In genomic region chr10:103277713-103278299, GRCh38 we compare ENCODE assay signal across 12 cellular contexts. TPM values are rescaled to one million over a fixed set of nuclear protein-coding genes. Genes with fewer than 3 reads are reported as not detected.
DNase-seq lines count a peak whose midpoint lies in the region; ATAC-seq, FAIRE-seq and TF ChIP-seq lines count a peak whose summit lies in the region.
"Had no signal": no experiment of that assay in that cellular context is flagged by ENCODE, and none has a peak within 500 bp of the region (broad histone marks: within the 10 kb centered on the region; RNA-seq: fewer than 3 reads in every experiment).

No MANE protein-coding gene starts in this region.

- peaks cover 4% of the 10 kb centered on the region for H3K9me3 Mint-ChIP-seq in endothelial cell (ENCODE audit: unreplicated experiment)

- POLR2A ChIA-PET in A673 (lab: Charles Lee; ENCODE audit: low non-redundant PET) = interaction anchor here (0.6 kb wide), 1 partner anchor 265 kb away, joined by 4 read pairs; no protein-coding TSS in a partner anchor
- POLR2A ChIA-PET in GM12878 (lab: Charles Lee) = no interaction called here
- POLR2A ChIA-PET in HEK293T (lab: Yijun Ruan, JAX) = interaction anchor here (0.6 to 1.7 kb wide), 2 partner anchors 29 to 37 kb away, joined by 3 read pairs; no protein-coding TSS in a partner anchor

- no peak overlapping the region for H3K9ac ChIP-seq in GM12878 (ENCODE audit: control insufficient read depth, insufficient read depth, low read length)
- H3K9ac ChIP-seq in mesenchymal stem cell (ENCODE audit: low read length) = no peak overlapping the region
- no peak overlapping the region for H3K9ac ChIP-seq in kidney (ENCODE audit: low read length in 2 of 2)

- no peak for DNase-seq in A673 (ENCODE audit: low spot score)
- DNase-seq in GM12878 (ENCODE audit: low read depth, low spot score) = no peak
- DNase-seq in mesenchymal stem cell = no peak
- no peak for DNase-seq in endothelial cell (ENCODE audit: low spot score)
- no peak for DNase-seq in HEK293T (ENCODE audit: extremely low spot score)
- no peak for DNase-seq in kidney
- DNase-seq: hippocampal formation had no signal

- H3K27me3 Mint-ChIP-seq in endothelial cell (ENCODE audit: unreplicated experiment) = peaks cover 16% of the 10 kb centered on the region

- no peak overlapping the region for H3K18ac ChIP-seq in mesenchymal stem cell (ENCODE audit: low read depth in 1 of 2, low read length in 2 of 2)

- H2AK5ac ChIP-seq in mesenchymal stem cell (ENCODE audit: low read length, severe bottlenecking) = no peak overlapping the region

- H3K4me2 ChIP-seq in DOHH2 (ENCODE audit: low read length) (peak overlapping the region; percentile 85), GM12878 (ENCODE audit: control insufficient read depth, insufficient read depth) (peak overlapping the region; percentile 54; the same call in 1 of the 2 replicates), mesenchymal stem cell (ENCODE audit: low read length, poor library complexity, severe bottlenecking) (peak overlapping the region; percentile 91)

- no peak overlapping the region for H2BK5ac ChIP-seq in mesenchymal stem cell (ENCODE audit: low read depth, low read length, poor library complexity, severe bottlenecking)

- H2BK12ac ChIP-seq in mesenchymal stem cell (ENCODE audit: low read length in 2 of 2) = no peak overlapping the region

- H3K4me3 ChIP-seq in A673 (ENCODE audit: low read depth, low read length, poor library complexity, severe bottlenecking) (peak overlapping the region; percentile 57), DOHH2 (ENCODE audit: low read length) (peak overlapping the region; percentile 76), GM12878 (peak overlapping the region; percentile 41; the same call in 1 of the 2 replicates), mesenchymal stem cell (ENCODE audit: insufficient read depth in 1 of 2, low read depth in 1 of 2, low read length in 2 of 2) (peak overlapping the region; percentile 57 to 77), kidney (ENCODE audit: low read length in 2 of 2) (no peak overlapping the region)

- SMC1A ChIA-PET in GM12878 (lab: Charles Lee; ENCODE audit: uncharacterized antibody, unreplicated experiment) = no interaction called here

- H4K91ac ChIP-seq in mesenchymal stem cell (ENCODE audit: low read length) = peak overlapping the region; percentile 28

- H2AFZ ChIP-seq in GM12878 (ENCODE audit: control insufficient read depth, low read depth, low read length) (0 out of 2 replicates have a peak overlapping the region, but pooled peaks have one; percentile 12), mesenchymal stem cell (ENCODE audit: low read depth, low read length) (peak overlapping the region; percentile 55)

- H3K36me3 ChIP-seq in A673 (ENCODE audit: insufficient read depth, low read length, poor library complexity, severe bottlenecking) (no peaks in the 10 kb centered on the region), DOHH2 (ENCODE audit: control insufficient read depth, low read length) (no peaks in the 10 kb centered on the region; the same call in 1 of the 2 replicates), GM12878 (ENCODE audit: control insufficient read depth in 2 of 2, insufficient read depth in 2 of 2, low read length in 1 of 2) (no peaks in the 10 kb centered on the region), mesenchymal stem cell (ENCODE audit: control insufficient read depth in 1 of 2, insufficient read depth in 2 of 2, low read depth in 1 of 2, low read length in 2 of 2) (peaks cover 3% of the 10 kb centered on the region in 2 experiments), kidney (ENCODE audit: control insufficient read depth in 1 of 2, insufficient read depth in 2 of 2, low read length in 2 of 2) (no peaks in the 10 kb centered on the region)

- H3K4me1 Mint-ChIP-seq in endothelial cell (ENCODE audit: unreplicated experiment) = peaks cover 10% of the 10 kb centered on the region

- FAIRE-seq in GM12878 (lab: Jason Lieb, UNC) (no peak), kidney (lab: Jason Lieb, UNC) (no peak)
- FAIRE-seq: G401.6 had no signal

- in situ Hi-C loops in GM12878 (cut with MboI) = no loop called here

- H4K20me1 ChIP-seq in DOHH2 (ENCODE audit: control insufficient read depth, insufficient read depth, low read depth, low read length) (peaks cover 3% of the 10 kb centered on the region; the same call in 1 of the 2 replicates), GM12878 (ENCODE audit: control insufficient read depth, insufficient read depth) (peaks cover 3% of the 10 kb centered on the region; the same call in 1 of the 2 replicates)

- H3K27me3 ChIP-seq in A673 (replicated peaks; ENCODE audit: insufficient read depth, low read depth, low read length, poor library complexity) (peaks cover 18% of the 10 kb centered on the region), DOHH2 (ENCODE audit: control insufficient read depth, low read length) (peaks cover 10% of the 10 kb centered on the region), GM12878 (replicated peaks in 1 of 2; ENCODE audit: control insufficient read depth in 2 of 2, insufficient read depth in 2 of 2, low read length in 1 of 2) (peaks cover 0 to 6% of the 10 kb centered on the region in 2 experiments), mesenchymal stem cell (ENCODE audit: control insufficient read depth in 1 of 2, insufficient read depth in 1 of 2, low read length in 2 of 2) (peaks cover 61 to 72% of the 10 kb centered on the region in 2 experiments)

- H3K27ac ChIP-seq in A673 (ENCODE audit: low read depth, low read length, poor library complexity, severe bottlenecking) (no peak overlapping the region), DOHH2 (ENCODE audit: low read depth, low read length) (no peak overlapping the region), GM12878 (ENCODE audit: control insufficient read depth, insufficient read depth) (no peak overlapping the region), mesenchymal stem cell (ENCODE audit: low read length, poor library complexity, severe bottlenecking) (no peak overlapping the region), kidney (ENCODE audit: low read depth in 2 of 2, low read length in 2 of 2) (no peak overlapping the region)

- H3K4me3 Mint-ChIP-seq in endothelial cell (ENCODE audit: unreplicated experiment) = no peak overlapping the region

- H3K9me3 ChIP-seq in A673 (ENCODE audit: low read depth, low read length, poor library complexity, severe bottlenecking) (no peaks in the 10 kb centered on the region), DOHH2 (ENCODE audit: control insufficient read depth, insufficient read depth, low read length) (no peaks in the 10 kb centered on the region), GM12878 (replicated peaks; ENCODE audit: control insufficient read depth, insufficient read depth, low read length) (no peaks in the 10 kb centered on the region; the same call in 2 of the 3 replicates), mesenchymal stem cell (ENCODE audit: control insufficient read depth, low read length) (no peaks in the 10 kb centered on the region), kidney (ENCODE audit: control insufficient read depth in 1 of 2, low read length in 2 of 2) (no peaks in the 10 kb centered on the region)

- no peaks in the 10 kb centered on the region for H3F3A ChIP-seq in DOHH2 (ENCODE audit: control insufficient read depth, insufficient read depth)

- peaks cover 6% of the 10 kb centered on the region for H3K36me3 Mint-ChIP-seq in endothelial cell (ENCODE audit: low read depth, unreplicated experiment)

- H3K4me1 ChIP-seq in A673 (ENCODE audit: insufficient read depth, low read length, poor library complexity, severe bottlenecking) = peaks cover 20% of the 10 kb centered on the region
- peaks cover 22% of the 10 kb centered on the region for H3K4me1 ChIP-seq in DOHH2 (ENCODE audit: control insufficient read depth, low read length)
- no peaks in the 10 kb centered on the region; the same call in 1 of the 2 replicates for H3K4me1 ChIP-seq in GM12878 (ENCODE audit: control insufficient read depth, insufficient read depth, low read length)
- peaks cover 23% of the 10 kb centered on the region for H3K4me1 ChIP-seq in mesenchymal stem cell (ENCODE audit: control insufficient read depth, insufficient read depth, low read depth, low read length)
- peaks cover 0 to 8% of the 10 kb centered on the region in 2 donors for H3K4me1 ChIP-seq in kidney (ENCODE audit: control insufficient read depth in 1 of 2, insufficient read depth in 1 of 2, low read depth in 1 of 2, low read length in 2 of 2)

- CTCF ChIA-PET in A673 (lab: Charles Lee) = interaction anchor here (1.3 kb wide), 1 partner anchor 360 kb away, joined by 4 read pairs; the partner anchor contains the start of gene CNNM2
- CTCF ChIA-PET in GM12878 (lab: Yijun Ruan, JAX) = no interaction called here
- CTCF ChIA-PET in HEK293T (lab: Yijun Ruan, JAX) = no interaction called here

- no peak overlapping the region for H2BK120ac ChIP-seq in mesenchymal stem cell (ENCODE audit: low read depth, low read length)

- H3K4ac ChIP-seq in mesenchymal stem cell (ENCODE audit: low read depth in 1 of 2, low read length in 2 of 2) = no peak overlapping the region

- no peak for TF ChIP-seq EP300 in GM12878 (IDR thresholded peaks at IDR 0.05; ENCODE audit: borderline replicate concordance in 1 of 2, control insufficient read depth in 1 of 2, low read depth in 2 of 2, low read length in 2 of 2)

- H3K79me2 ChIP-seq in DOHH2 (ENCODE audit: control insufficient read depth, low read length) (peaks cover 6% of the 10 kb centered on the region; the same call in 1 of the 2 replicates), GM12878 (ENCODE audit: control insufficient read depth, insufficient read depth, low read length) (no peaks in the 10 kb centered on the region)

- H3K23ac ChIP-seq in mesenchymal stem cell (ENCODE audit: low read length in 2 of 2) = peak overlapping the region in 1 of 2 experiments; percentile 70

- BruUV-seq in A673 (replicated peaks; lab: Mats Ljungman, UMichigan) (no TSS peak), GM12878 (replicated peaks; lab: Mats Ljungman, UMichigan) (no TSS peak)

- peak overlapping the region; percentile 14 for H2BK15ac ChIP-seq in mesenchymal stem cell (ENCODE audit: low read depth, poor library complexity, severe bottlenecking)

- no peak for TF ChIP-seq RAD21 in GM12878 (IDR thresholded peaks at IDR 0.05; ENCODE audit: insufficient read depth, low read depth, low read length)

- RAD21 ChIA-PET in GM12878 (lab: Charles Lee; ENCODE audit: unreplicated experiment) = no interaction called here

- no peak for ATAC-seq in GM12878
- ATAC-seq in HG02884 (IDR thresholded peaks at IDR 0.05; ENCODE audit: unreplicated experiment) = no peak

- intact Hi-C loops in A673 (cut with micrococcal nuclease; ENCODE audit: unreplicated experiment) (no loop called here), GM12878 (cut with micrococcal nuclease; ENCODE audit: unreplicated experiment) (no loop called here), kidney (cut with DNase I) (no loop called here)

- no peak overlapping the region for H3K27ac Mint-ChIP-seq in endothelial cell (ENCODE audit: unreplicated experiment)

- H3K14ac ChIP-seq in mesenchymal stem cell (ENCODE audit: low read length in 2 of 2) = no peak overlapping the region

- no peaks in the 10 kb centered on the region for H3K79me1 ChIP-seq in mesenchymal stem cell (replicated peaks; ENCODE audit: low read length, poor library complexity, severe bottlenecking)

- no peak for TF ChIP-seq POLR2A in GM12878 (IDR thresholded peaks at IDR 0.05; ENCODE audit: low read depth, low read length)

- no peaks in the 10 kb centered on the region for H3K9me2 ChIP-seq in DOHH2 (replicated peaks; ENCODE audit: control insufficient read depth, low read length)

- WGBS in GM12878 (ENCODE audit: insufficient coverage, insufficient replicate concordance, low lambda C conversion rate, missing lambda C conversion rate) = 55% methylated on average over 45 of the region's 68 CpGs
- WGBS in mesenchymal stem cell = 6% methylated on average over 65 of the region's 68 CpGs

- no peak for TF ChIP-seq CTCF in A673 (conservative IDR thresholded peaks at IDR 0.05; ENCODE audit: low read depth, low read length)
- no peak for TF ChIP-seq CTCF in DOHH2 (IDR thresholded peaks at IDR 0.05; ENCODE audit: low read depth, low read length, poor library complexity, severe bottlenecking)
- no peak for TF ChIP-seq CTCF in GM12878 (IDR thresholded peaks at IDR 0.05 in 2 of 3, conservative IDR thresholded peaks at IDR 0.05 in 1 of 3; ENCODE audit: control insufficient read depth in 2 of 3, extremely low read depth in 1 of 3, insufficient read depth in 1 of 3, low read depth in 3 of 3, low read length in 3 of 3)
- TF ChIP-seq CTCF in endothelial cell (IDR thresholded peaks at IDR 0.05; ENCODE audit: unreplicated experiment) = no peak
- TF ChIP-seq CTCF in kidney (IDR thresholded peaks at IDR 0.05; ENCODE audit: borderline replicate concordance, extremely low read depth, insufficient read depth) = no peak

- H4K8ac ChIP-seq in mesenchymal stem cell (ENCODE audit: low read length) = no peak overlapping the region

RNA-seq across cellular contexts. Expression of gene INA, which starts 0.9 kb away (rescaled TPM):
- 14.1 and 16.2 TPM in 2 replicates for total RNA-seq in A673 (2021)
- not detected in 2 replicates for total RNA-seq in GM12878 (2013; cell fraction: nucleolus; rRNA removed)
- not detected in 2 replicates for total RNA-seq in GM12878 (2014; rRNA removed)
- total RNA-seq in GM12878 (2014; rRNA removed; fragmentation: Illumina TruSeq; extraction: Trizol) = not detected in 2 replicates
- total RNA-seq in GM12878 (2021) = 0.05 TPM in 1 of 2 replicates, not detected in the other
- 0.21 TPM for polyA plus RNA-seq in GM12878 (2011; ENCODE audit: low read depth)
- polyA plus RNA-seq in GM12878 (2011; rRNA removed) = not detected in 2 replicates
- polyA plus RNA-seq in GM12878 (2011; cell fraction: cytosol; rRNA removed) = not detected in 2 replicates
- not detected in 2 replicates for polyA plus RNA-seq in GM12878 (2011; cell fraction: nucleus; rRNA removed)
- polyA plus RNA-seq in GM12878 (2012) = 0.19 and 0.31 TPM in 2 replicates
- polyA plus RNA-seq in GM12878 (2014; fragmentation: Illumina TruSeq; extraction: Trizol) = not detected in 2 replicates
- polyA plus RNA-seq in GM12878 (2014; fragmentation: Nextera tagmentation; extraction: Ambion mirVana) = not detected
- 0.03 TPM in 1 of 2 replicates, not detected in the other for polyA plus RNA-seq in GM12878 (2014; rRNA removed)
- polyA plus RNA-seq in GM12878 (2016; fragmentation: Nextera tagmentation; extraction: Ambion mirVana) = under 1 TPM; 0.14 to 0.23 TPM
- polyA minus RNA-seq in GM12878 (2011; rRNA and poly(A)+ RNA removed) = not detected in 2 replicates
- polyA minus RNA-seq in GM12878 (2011; cell fraction: cytosol; rRNA and poly(A)+ RNA removed) = not detected in 2 replicates
- polyA minus RNA-seq in GM12878 (2011; cell fraction: nucleus; rRNA and poly(A)+ RNA removed) = not detected in 2 replicates
- polyA plus RNA-seq in mesenchymal stem cell (2013, experiment 1 of 2) = 1.1 TPM
- 1.0 TPM for polyA plus RNA-seq in mesenchymal stem cell (2013, experiment 2 of 2)
- 0.23 TPM for total RNA-seq in endothelial cell (ENCODE audit: unreplicated experiment)
- total RNA-seq in kidney = 0.16 TPM
- not detected for polyA plus RNA-seq in kidney (ENCODE audit: insufficient read depth, low read depth, low replicate concordance)
- total RNA-seq: M059J had no signal

RNA-seq across cellular contexts. Expression of gene RPEL1, which starts 32.1 kb away (rescaled TPM):
- total RNA-seq in A673 (2021) (not detected in 2 replicates), GM12878 (2014; rRNA removed) (0.11 TPM in 1 of 2 replicates, not detected in the other), GM12878 (2014; rRNA removed; fragmentation: Illumina TruSeq; extraction: Trizol) (not detected in 2 replicates), GM12878 (2021) (not detected in 2 replicates), endothelial cell (ENCODE audit: unreplicated experiment) (not detected), kidney (not detected)
- 0.23 TPM in 1 of 2 replicates, not detected in the other for total RNA-seq in GM12878 (2013; cell fraction: nucleolus; rRNA removed)
- not detected for polyA plus RNA-seq in GM12878 (2011; ENCODE audit: low read depth)
- polyA plus RNA-seq in GM12878 (2011; rRNA removed) (0.04 and 0.12 TPM in 2 replicates), GM12878 (2014; fragmentation: Illumina TruSeq; extraction: Trizol) (0.07 TPM in 1 of 2 replicates, not detected in the other), GM12878 (2014; fragmentation: Nextera tagmentation; extraction: Ambion mirVana) (under 1 TPM; 0.05 to 0.08 TPM), GM12878 (2014; rRNA removed) (0.04 TPM in 1 of 2 replicates, not detected in the other), GM12878 (2016; fragmentation: Nextera tagmentation; extraction: Ambion mirVana) (not detected), kidney (ENCODE audit: insufficient read depth, low read depth, low replicate concordance) (not detected)
- 0.10 and 0.12 TPM in 2 replicates for polyA plus RNA-seq in GM12878 (2011; cell fraction: cytosol; rRNA removed)
- 0.09 TPM in 1 of 2 replicates, not detected in the other for polyA plus RNA-seq in GM12878 (2011; cell fraction: nucleus; rRNA removed)
- polyA plus RNA-seq in GM12878 (2012) = 0.04 and 0.07 TPM in 2 replicates
- polyA minus RNA-seq in GM12878 (2011; rRNA and poly(A)+ RNA removed) = 0.21 and 0.29 TPM in 2 replicates
- polyA minus RNA-seq in GM12878 (2011; cell fraction: cytosol; rRNA and poly(A)+ RNA removed) = not detected in 2 replicates
- polyA minus RNA-seq in GM12878 (2011; cell fraction: nucleus; rRNA and poly(A)+ RNA removed) = not detected in 2 replicates
- not detected for polyA plus RNA-seq in mesenchymal stem cell (2013, experiment 1 of 2)
- not detected for polyA plus RNA-seq in mesenchymal stem cell (2013, experiment 2 of 2)
- total RNA-seq: cardiac septum had no signal

Comparison
In these comparisons a context has a peak if more than half of its experiments do, and no peak if none do; other contexts are left out.
1. H3K4me3 ChIP-seq: peak in A673 (single experiment), DOHH2 (single experiment), GM12878 (single experiment) and mesenchymal stem cell (2 of 2); none in kidney (0 of 2).
2. RNA of gene INA, which starts 0.9 kb away (total RNA-seq): 14.1 to 16.2 TPM in A673; 0.23 TPM in endothelial cell (single experiment), 0.16 TPM in kidney (single experiment) and 0.05 TPM in GM12878; every median in the first group is over 10 times any median in the second.
3. Peak in every context shown above with its lines, with median percentiles within 50 percentile points of each other: H3K4me2 ChIP-seq.